Comparison of ENCODE assay signal across 8 cellular contexts in genomic region chr6:33313709-33314514, GRCh38.
A peak's percentile ranks its signal among the peaks of the same experiment; 100 is the strongest.
DNase-seq lines count a peak whose midpoint lies in the region; ATAC-seq and TF ChIP-seq lines count a peak whose summit lies in the region.

Gene TAPBP, minus strand, starts transcription at chr6:33314078. Its CDS starts 37 bp downstream, at chr6:33314041.

- peak; percentile 59 for DNase-seq in NOMO-1 treated with dmso at 0.1 percent for 144 hours (lab: John Stamatoyannopoulos, UW; ENCODE audit: unreplicated experiment)
- peak; percentile 81 for DNase-seq in activated T-cell treated with anti-CD3 and anti-CD28 coated beads for 24 hours (ENCODE audit: low read depth)
- peak; percentile 67 for DNase-seq in epithelial cell of esophagus (ENCODE audit: low read depth)
- DNase-seq in middle frontal gyrus (ENCODE audit: extremely low spot score, low spot score) = peak; percentile 6
- DNase-seq in stimulated activated CD8-positive, alpha-beta memory T cell treated with anti-CD3 and anti-CD28 coated beads, Interleukin-2, amount 100 ng/mL, for 1 hour (ENCODE audit: low read depth in 2 of 2) = peak; percentile 72 to 75

- peak; percentile 84 for TF ChIP-seq POLR2A in GM18505 (IDR thresholded peaks at IDR 0.05; ENCODE audit: borderline replicate concordance, extremely low read depth, insufficient read depth, insufficient read length)

- no peak for TF ChIP-seq CTCF in epithelial cell of esophagus (IDR thresholded peaks at IDR 0.05; ENCODE audit: insufficient read depth, low read depth, low read length, missing control alignments)

- H3K4me3 ChIP-seq in epithelial cell of esophagus (ENCODE audit: low read length) = peak within 1 kb of the TSS; percentile 90

- ATAC-seq in GM18505 (IDR thresholded peaks at IDR 0.05; ENCODE audit: unreplicated experiment) = peak; percentile 30
- ATAC-seq in HG03064 (IDR thresholded peaks at IDR 0.05; ENCODE audit: low read depth, unreplicated experiment) = peak; percentile 30
- ATAC-seq in HG03378 (IDR thresholded peaks at IDR 0.05; ENCODE audit: unreplicated experiment) = no peak

Comparison
In these comparisons a context has a peak if more than half of its experiments do, and no peak if none do; other contexts are left out.
1. DNase-seq: peak in every context shown above with its lines; median percentile 81 in activated T-cell treated with anti-CD3 and anti-CD28 coated beads for 24 hours; 74 in stimulated activated CD8-positive, alpha-beta memory T cell treated with anti-CD3 and anti-CD28 coated beads, Interleukin-2, amount 100 ng/mL, for 1 hour; 67 in epithelial cell of esophagus; 59 in NOMO-1 treated with dmso at 0.1 percent for 144 hours; 6 in middle frontal gyrus.